25 cellular contexts compared by ENCODE assay signal in genomic region chr16:10896723-10897122, GRCh38. TPM values are rescaled to one million over a fixed set of nuclear protein-coding genes. Genes with fewer than 3 reads are reported as not detected.
A peak's percentile ranks its signal among the peaks of the same experiment; 100 is the strongest.
DNase-seq lines count a peak whose midpoint lies in the region; ATAC-seq and TF ChIP-seq lines count a peak whose summit lies in the region.
"Had no signal": no experiment of that assay in that cellular context is flagged by ENCODE, and none has a peak within 500 bp of the region (broad histone marks: within the 10 kb centered on the region; RNA-seq: fewer than 3 reads in every experiment).

No MANE protein-coding gene starts in this region.

- peak overlapping the region; percentile 24 for H3K27ac ChIP-seq in right cardiac atrium (ENCODE audit: low read length)
- no peak overlapping the region for H3K27ac ChIP-seq in coronary artery
- H3K27ac ChIP-seq: ascending aorta, GM23248 had no signal

- H3K4me3 ChIP-seq in right cardiac atrium (ENCODE audit: low read length) (no peak overlapping the region), coronary artery (no peak overlapping the region)
- H3K4me3 ChIP-seq: ascending aorta, GM23248, upper lobe of left lung had no signal

- ATAC-seq in right cardiac atrium, result no peak
- no peak for ATAC-seq in Right ventricle myocardium superior (ENCODE audit: poor library complexity)
- no peak for ATAC-seq in HG03108 (IDR thresholded peaks at IDR 0.05; ENCODE audit: unreplicated experiment)
- ATAC-seq: activated T-helper 17 cell treated with anti-CD3 and anti-CD28 coated beads, Interleukin-2, amount 50 U/mL, for 72 hours; WTC11 had no signal

- H3K27ac Mint-ChIP-seq in IgD-negative memory B cell (peak overlapping the region; percentile 81 to 97 (median 92)), immature natural killer cell (no peak overlapping the region)
- H3K27ac Mint-ChIP-seq in dendritic cell treated with granulocyte-macrophage colony-stimulating factor and Interleukin-4, amounts not matched to agents 40 ng/mL and 50 ng/mL, for 4 days, result peak overlapping the region; percentile 85
- H3K27ac Mint-ChIP-seq: activated naive CD8-positive, alpha-beta T cell treated with anti-CD3 and anti-CD28 coated beads for 36 hours; activated T-helper 17 cell treated with anti-CD3 and anti-CD28 coated beads, Interleukin-2, amount 50 U/mL, for 72 hours; WTC11 had no signal

- peaks cover 40 to 68% (median 52%) of the 10 kb centered on the region in 3 donors for H3K4me1 Mint-ChIP-seq in IgD-negative memory B cell
- H3K4me1 Mint-ChIP-seq in dendritic cell treated with granulocyte-macrophage colony-stimulating factor and Interleukin-4, amounts not matched to agents 40 ng/mL and 50 ng/mL, for 4 days (ENCODE audit: low read depth), result peaks cover 96% of the 10 kb centered on the region
- H3K4me1 Mint-ChIP-seq in immature natural killer cell, result no peaks in the 10 kb centered on the region
- H3K4me1 Mint-ChIP-seq: activated T-helper 17 cell treated with anti-CD3 and anti-CD28 coated beads, Interleukin-2, amount 50 U/mL, for 72 hours had no signal

- H3K4me1 ChIP-seq in right cardiac atrium (ENCODE audit: control insufficient read depth, insufficient read depth, low read length), result no peaks in the 10 kb centered on the region
- H3K4me1 ChIP-seq: ascending aorta, BE2C had no signal

- H3K4me3 Mint-ChIP-seq in IgD-negative memory B cell (peak overlapping the region; percentile 31 to 91 (median 44)), immature natural killer cell (no peak overlapping the region)
- peak overlapping the region; percentile 35 for H3K4me3 Mint-ChIP-seq in dendritic cell treated with granulocyte-macrophage colony-stimulating factor and Interleukin-4, amounts not matched to agents 40 ng/mL and 50 ng/mL, for 4 days
- H3K4me3 Mint-ChIP-seq: activated naive CD8-positive, alpha-beta T cell treated with anti-CD3 and anti-CD28 coated beads for 36 hours; activated T-helper 17 cell treated with anti-CD3 and anti-CD28 coated beads, Interleukin-2, amount 50 U/mL, for 72 hours; WTC11 had no signal

- WGBS in right cardiac atrium, result 91% methylated on average over 2 of the region's 2 CpGs

- H3K9me3 ChIP-seq in right cardiac atrium (ENCODE audit: control insufficient read depth, low read length), result no peaks in the 10 kb centered on the region
- H3K9me3 ChIP-seq: ascending aorta, BE2C, upper lobe of left lung had no signal

- TF ChIP-seq CTCF in coronary artery (IDR thresholded peaks at IDR 0.05), result no peak

- H3K27me3 Mint-ChIP-seq in IgD-negative memory B cell, result no peaks in the 10 kb centered on the region
- no peaks in the 10 kb centered on the region for H3K27me3 Mint-ChIP-seq in dendritic cell treated with granulocyte-macrophage colony-stimulating factor and Interleukin-4, amounts not matched to agents 40 ng/mL and 50 ng/mL, for 4 days
- peaks cover 0 to 4% (median 2%) of the 10 kb centered on the region in 3 donors for H3K27me3 Mint-ChIP-seq in immature natural killer cell (ENCODE audit: low read depth in 3 of 3)

- H3K27me3 ChIP-seq in right cardiac atrium (ENCODE audit: control insufficient read depth, insufficient read depth), result no peaks in the 10 kb centered on the region
- H3K27me3 ChIP-seq: ascending aorta, upper lobe of left lung had no signal

- DNase-seq in right cardiac atrium, result no peak
- no peak for DNase-seq in Right ventricle myocardium superior
- DNase-seq in immature natural killer cell, result no peak
- DNase-seq in stimulated activated CD4-positive, alpha-beta T cell treated with anti-CD3 and anti-CD28 coated beads, Interleukin-12 subunit alpha, Interleukin-12 subunit beta, amount 100 ng/mL, for 4 hours, result no peak
- DNase-seq in coronary artery (ENCODE audit: low spot score), result no peak
- DNase-seq: activated CD4-positive, alpha-beta T cell treated with anti-CD3 and anti-CD28 coated beads, Interleukin-2, amount 50 U/mL, for 48 hours; activated CD8-positive, alpha-beta memory T cell treated with anti-CD3 and anti-CD28 coated beads, Interleukin-2, amount 50 U/mL, for 48 hours; activated naive CD8-positive, alpha-beta T cell treated with anti-CD3 and anti-CD28 coated beads for 36 hours; BE2C; caudate nucleus; dermis blood vessel endothelial cell; GM23248; NCI-H1092; NCI-H187; NCI-H526; posterior cingulate gyrus; stimulated activated CD8-positive, alpha-beta memory T cell treated with anti-CD3 and anti-CD28 coated beads, Interleukin-4, amount 100 ng/mL, for 48 hours; upper lobe of left lung had no signal

- H3K36me3 Mint-ChIP-seq in IgD-negative memory B cell (peaks cover 18% of the 10 kb centered on the region), immature natural killer cell (peaks cover 0 to 9% (median 0%) of the 10 kb centered on the region in 3 donors)
- H3K36me3 Mint-ChIP-seq in dendritic cell treated with granulocyte-macrophage colony-stimulating factor and Interleukin-4, amounts not matched to agents 40 ng/mL and 50 ng/mL, for 4 days (ENCODE audit: low read depth), result peaks cover 100% of the 10 kb centered on the region
- H3K36me3 Mint-ChIP-seq: activated naive CD8-positive, alpha-beta T cell treated with anti-CD3 and anti-CD28 coated beads for 36 hours; WTC11 had no signal

- intact Hi-C loops in right cardiac atrium (cut with DNase I), result no loop called here
- intact Hi-C loops in Right ventricle myocardium superior (cut with DNase I), result no loop called here
- intact Hi-C loops in dendritic cell treated with granulocyte-macrophage colony-stimulating factor and Interleukin-4, amounts not matched to agents 40 ng/mL and 50 ng/mL, for 4 days (cut with micrococcal nuclease), result no loop called here

- H3K9me3 Mint-ChIP-seq in IgD-negative memory B cell, result no peaks in the 10 kb centered on the region
- no peaks in the 10 kb centered on the region for H3K9me3 Mint-ChIP-seq in dendritic cell treated with granulocyte-macrophage colony-stimulating factor and Interleukin-4, amounts not matched to agents 40 ng/mL and 50 ng/mL, for 4 days
- H3K9me3 Mint-ChIP-seq in immature natural killer cell, result no peaks in the 10 kb centered on the region
- H3K9me3 Mint-ChIP-seq: activated T-helper 17 cell treated with anti-CD3 and anti-CD28 coated beads, Interleukin-2, amount 50 U/mL, for 72 hours; WTC11 had no signal

RNA-seq across cellular contexts. Expression of gene CIITA, which starts 19.7 kb away (rescaled TPM):
- 1 to 10 TPM; 5.3 to 9.1 (median 7.5) TPM for total RNA-seq in right cardiac atrium
- polyA plus RNA-seq in right cardiac atrium, result 7.3 TPM
- 7.9 TPM for total RNA-seq in Right ventricle myocardium superior
- polyA plus RNA-seq in IgD-negative memory B cell, result 173 TPM
- polyA plus RNA-seq in immature natural killer cell, result 1 to 10 TPM in 2 of 3 donors, under 1 TPM in 1; 0.25 to 2.4 (median 1.7) TPM
- total RNA-seq: A673, GM23248 had no signal

RNA-seq across cellular contexts. Expression of gene DEXI, which starts 45.5 kb away (rescaled TPM):
- total RNA-seq in right cardiac atrium, result 100 to 1,000 TPM in 2 of 4 donors, 10 to 100 TPM in 2; 82.2 to 126 (median 101) TPM
- 127 TPM for polyA plus RNA-seq in right cardiac atrium
- total RNA-seq in Right ventricle myocardium superior, result 112 TPM
- 11.4 TPM for polyA plus RNA-seq in IgD-negative memory B cell
- polyA plus RNA-seq in immature natural killer cell, result 10 to 100 TPM; 35.2 to 49.8 (median 45.9) TPM

RNA-seq across cellular contexts. Expression of gene CLEC16A, which starts 47.6 kb away (rescaled TPM):
- total RNA-seq in right cardiac atrium (10 to 100 TPM; 24.0 to 31.5 (median 30.4) TPM), Right ventricle myocardium superior (20.9 TPM)
- polyA plus RNA-seq in right cardiac atrium (14.9 TPM), IgD-negative memory B cell (21.1 TPM), immature natural killer cell (10 to 100 TPM in 1 of 3 donors, 1 to 10 TPM in 2; 5.6 to 19.9 (median 5.6) TPM)

Comparison
In these comparisons a context has a peak if more than half of its experiments do, and no peak if none do; other contexts are left out.
1. H3K27ac Mint-ChIP-seq: peak in IgD-negative memory B cell (3 of 3) and dendritic cell treated with granulocyte-macrophage colony-stimulating factor and Interleukin-4, amounts not matched to agents 40 ng/mL and 50 ng/mL, for 4 days (single experiment); none in immature natural killer cell (0 of 6).
2. H3K4me3 Mint-ChIP-seq: peak in IgD-negative memory B cell (4 of 4) and dendritic cell treated with granulocyte-macrophage colony-stimulating factor and Interleukin-4, amounts not matched to agents 40 ng/mL and 50 ng/mL, for 4 days (single experiment); none in immature natural killer cell (0 of 5).
3. RNA of gene CIITA, which starts 19.7 kb away (polyA plus RNA-seq): 173 TPM in IgD-negative memory B cell (single experiment); 7.3 TPM in right cardiac atrium (single experiment) and 0.25 to 2.4 TPM in immature natural killer cell; every median in the first group is over 10 times any median in the second.